Comparison of ENCODE assay signal across 8 cellular contexts in the genomic region with DNA sequence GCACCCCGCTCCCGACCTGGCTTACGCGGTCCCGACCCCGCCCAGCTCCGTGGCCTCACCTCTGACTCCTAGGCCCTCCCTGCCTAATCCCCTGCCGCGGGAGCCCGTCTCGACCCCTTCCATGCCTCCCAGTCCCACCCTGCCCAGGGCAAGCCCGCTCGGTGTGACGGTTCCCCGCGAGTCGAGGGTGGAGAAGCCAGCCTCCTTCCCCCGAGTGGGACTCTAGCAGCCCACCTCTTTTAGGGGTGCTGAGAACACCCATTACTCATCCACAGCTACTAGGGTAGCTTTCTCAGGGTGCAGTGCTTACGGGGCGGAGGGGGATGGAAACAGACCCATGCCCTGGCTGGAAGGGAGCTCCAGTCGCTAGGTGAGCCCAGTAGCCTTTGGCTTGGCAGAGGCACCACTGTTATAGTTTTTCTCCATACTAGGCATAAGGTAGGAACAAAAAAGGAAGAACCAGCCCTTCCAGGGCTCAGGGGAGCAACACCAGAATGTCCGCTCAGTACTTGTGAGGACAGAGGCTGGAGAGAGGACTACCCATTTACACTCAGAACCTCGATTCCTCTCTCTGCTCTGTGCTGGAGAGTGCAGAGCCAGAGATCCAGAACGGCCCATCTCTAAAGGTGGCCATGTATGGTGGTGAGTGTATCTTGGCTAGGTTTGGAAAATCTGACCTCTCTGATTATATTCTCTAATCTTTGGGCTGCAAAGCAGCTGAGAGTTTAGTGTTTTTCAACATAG. TPM values are rescaled to one million over a fixed set of nuclear protein-coding genes. Genes with fewer than 3 reads are reported as not detected.
DNase-seq lines count a peak whose midpoint lies in the region; ATAC-seq and TF ChIP-seq lines count a peak whose summit lies in the region.

No MANE protein-coding gene starts in this region.

- POLR2A ChIA-PET in CD4-positive, alpha-beta memory T cell (lab: Charles Lee; ENCODE audit: partially characterized antibody), result interaction anchor here (0.9 to 13.9 kb wide), 13 partner anchors 9 to 376 kb away, joined by 3 to 402 read pairs (median 10); a partner anchor contains a TSS

- WGBS in psoas muscle, 3 donors, result 4 to 5% (median 4%) methylated on average over 18 to 24 of the region's 24 CpGs

- peak overlapping the region; percentile 85 to 96 (median 89) for H3K4me3 Mint-ChIP-seq in CD4-positive, alpha-beta memory T cell
- peak overlapping the region; percentile 85 for H3K4me3 Mint-ChIP-seq in activated naive CD4-positive, alpha-beta T cell treated with anti-CD3 and anti-CD28 coated beads, Interleukin-2, amount 10 ng/mL, durations not matched to agents 7 days and 5 days

- peak overlapping the region; percentile 85 to 100 (median 92) for H3K27ac Mint-ChIP-seq in CD4-positive, alpha-beta memory T cell
- peak overlapping the region; percentile 84 for H3K27ac Mint-ChIP-seq in activated naive CD4-positive, alpha-beta T cell treated with anti-CD3 and anti-CD28 coated beads, Interleukin-2, amount 10 ng/mL, durations not matched to agents 7 days and 5 days

- ATAC-seq in HG03442 (IDR thresholded peaks at IDR 0.05; ENCODE audit: unreplicated experiment) (peak; percentile 5), psoas muscle (no peak), HG03025 (IDR thresholded peaks at IDR 0.05; ENCODE audit: low FRiP score, unreplicated experiment) (no peak)

- H3K27ac ChIP-seq in CD4-positive, alpha-beta memory T cell (ENCODE audit: low read depth, low read length), result peak overlapping the region; percentile 78
- peak overlapping the region; percentile 96 for H3K27ac ChIP-seq in left ventricle myocardium inferior (replicated peaks)
- peak overlapping the region; percentile 77 for H3K27ac ChIP-seq in psoas muscle

- peaks cover 6 to 13% of the 10 kb centered on the region in 2 donors for H3K27me3 Mint-ChIP-seq in CD4-positive, alpha-beta memory T cell
- H3K27me3 Mint-ChIP-seq in activated naive CD4-positive, alpha-beta T cell treated with anti-CD3 and anti-CD28 coated beads, Interleukin-2, amount 10 ng/mL, durations not matched to agents 7 days and 5 days, result peaks cover 13% of the 10 kb centered on the region

- TF ChIP-seq CTCF in left ventricle myocardium inferior (IDR thresholded peaks at IDR 0.05; ENCODE audit: borderline replicate concordance), result no peak
- TF ChIP-seq CTCF in psoas muscle (IDR thresholded peaks at IDR 0.05), result no peak

- H3K9me3 Mint-ChIP-seq in CD4-positive, alpha-beta memory T cell, result peaks cover 0 to 14% (median 7%) of the 10 kb centered on the region in 8 donors
- peaks cover 2% of the 10 kb centered on the region for H3K9me3 Mint-ChIP-seq in activated naive CD4-positive, alpha-beta T cell treated with anti-CD3 and anti-CD28 coated beads, Interleukin-2, amount 10 ng/mL, durations not matched to agents 7 days and 5 days

- H3K4me3 ChIP-seq in CD4-positive, alpha-beta memory T cell (ENCODE audit: low read length in 2 of 2), result peak overlapping the region; percentile 57 to 89
- peak overlapping the region; percentile 97 for H3K4me3 ChIP-seq in left ventricle myocardium inferior
- peak overlapping the region; percentile 92 for H3K4me3 ChIP-seq in psoas muscle

- DNase-seq in CD4-positive, alpha-beta memory T cell, result peak in 1 of 5 donors; percentile 69
- DNase-seq in activated naive CD4-positive, alpha-beta T cell treated with anti-CD3 and anti-CD28 coated beads, Interleukin-2, amount 10 ng/mL, durations not matched to agents 7 days and 5 days, result no peak
- DNase-seq in left ventricle myocardium inferior (peak; percentile 44), psoas muscle (peak; percentile 51 to 76), NCI-H2081 (lab: John Stamatoyannopoulos, UW) (no peak), SHP77 (lab: John Stamatoyannopoulos, UW) (no peak)

- CTCF ChIA-PET in CD4-positive, alpha-beta memory T cell (lab: Charles Lee; ENCODE audit: partially characterized antibody), result interaction anchor here (1.0 to 2.9 kb wide), 9 partner anchors 11 to 90 kb away, joined by 3 to 14 read pairs (median 4); a partner anchor contains a TSS
- CTCF ChIA-PET in activated naive CD4-positive, alpha-beta T cell treated with anti-CD3 and anti-CD28 coated beads, Interleukin-2, amount 10 ng/mL, durations not matched to agents 7 days and 5 days (lab: Charles Lee), result interaction anchor here (1.1 to 3.1 kb wide), 7 partner anchors 10 to 47 kb away, joined by 3 to 21 read pairs (median 5); a partner anchor contains a TSS

- no peaks in the 10 kb centered on the region for H3K9me3 ChIP-seq in CD4-positive, alpha-beta memory T cell (ENCODE audit: control insufficient read depth in 1 of 2, low read length in 2 of 2)
- no peaks in the 10 kb centered on the region for H3K9me3 ChIP-seq in left ventricle myocardium inferior (replicated peaks)
- H3K9me3 ChIP-seq in psoas muscle, result no peaks in the 10 kb centered on the region

- peaks cover 12 to 43% of the 10 kb centered on the region in 2 donors for H3K36me3 Mint-ChIP-seq in CD4-positive, alpha-beta memory T cell
- H3K36me3 Mint-ChIP-seq in activated naive CD4-positive, alpha-beta T cell treated with anti-CD3 and anti-CD28 coated beads, Interleukin-2, amount 10 ng/mL, durations not matched to agents 7 days and 5 days, result peaks cover 26% of the 10 kb centered on the region

- H3K4me1 Mint-ChIP-seq in CD4-positive, alpha-beta memory T cell, result peaks cover 14 to 28% (median 20%) of the 10 kb centered on the region in 4 donors
- peaks cover 27% of the 10 kb centered on the region for H3K4me1 Mint-ChIP-seq in activated naive CD4-positive, alpha-beta T cell treated with anti-CD3 and anti-CD28 coated beads, Interleukin-2, amount 10 ng/mL, durations not matched to agents 7 days and 5 days

- H3K4me1 ChIP-seq in CD4-positive, alpha-beta memory T cell (ENCODE audit: insufficient read depth, low read length), result peaks cover 14% of the 10 kb centered on the region
- H3K4me1 ChIP-seq in left ventricle myocardium inferior (peaks cover 29% of the 10 kb centered on the region), psoas muscle (peaks cover 15% of the 10 kb centered on the region)

- intact Hi-C loops in CD4-positive, alpha-beta memory T cell (cut with micrococcal nuclease), result loop anchor here (1.0 kb wide), 2 partner anchors 19 to 29 kb away; a partner anchor contains a TSS
- intact Hi-C loops in left ventricle myocardium inferior (cut with micrococcal nuclease), result no loop called here
- intact Hi-C loops in psoas muscle (cut with DNase I), result loop anchor here in 1 of 2 donors (2.0 kb wide), 1 partner anchor 19 kb away; a partner anchor contains a TSS

- H3K27me3 ChIP-seq in CD4-positive, alpha-beta memory T cell (ENCODE audit: insufficient read depth, low read length), result no peaks in the 10 kb centered on the region
- H3K27me3 ChIP-seq in left ventricle myocardium inferior (ENCODE audit: low read depth) (no peaks in the 10 kb centered on the region), psoas muscle (ENCODE audit: insufficient read depth in 3 of 3, low read length in 2 of 3) (no peaks in the 10 kb centered on the region)

- peaks cover 10% of the 10 kb centered on the region for H3K36me3 ChIP-seq in CD4-positive, alpha-beta memory T cell (ENCODE audit: insufficient read depth, low read length)
- H3K36me3 ChIP-seq in left ventricle myocardium inferior, result peaks cover 35% of the 10 kb centered on the region
- peaks cover 0 to 40% of the 10 kb centered on the region in 2 donors for H3K36me3 ChIP-seq in psoas muscle (ENCODE audit: insufficient read depth in 1 of 2, low read depth in 1 of 2)

RNA-seq across cellular contexts. Expression of a gene that starts 0.6 kb away (rescaled TPM):
- total RNA-seq in CD4-positive, alpha-beta memory T cell, result 10 to 100 TPM; 12.2 to 14.9 TPM
- 1 to 10 TPM; 7.4 to 9.3 TPM for polyA plus RNA-seq in CD4-positive, alpha-beta memory T cell
- 10.0 TPM for total RNA-seq in left ventricle myocardium inferior
- 1 to 10 TPM; 5.5 to 8.6 (median 7.6) TPM for total RNA-seq in psoas muscle
- 1 to 10 TPM; 3.6 to 5.3 (median 5.0) TPM for polyA plus RNA-seq in psoas muscle

RNA-seq across cellular contexts. Expression of a gene that starts 19.3 kb away (rescaled TPM):
- total RNA-seq in CD4-positive, alpha-beta memory T cell, result 10 to 100 TPM; 97.3 to 99.8 TPM
- polyA plus RNA-seq in CD4-positive, alpha-beta memory T cell, result 10 to 100 TPM; 25.6 to 34.5 TPM
- total RNA-seq in left ventricle myocardium inferior, result 31.4 TPM
- 10 to 100 TPM; 32.3 to 50.4 (median 41.5) TPM for total RNA-seq in psoas muscle
- polyA plus RNA-seq in psoas muscle, result 10 to 100 TPM; 29.4 to 43.2 (median 35.8) TPM

RNA-seq across cellular contexts. Expression of a gene that starts 19.4 kb away (rescaled TPM):
- 100 to 1,000 TPM; 269 to 296 TPM for total RNA-seq in CD4-positive, alpha-beta memory T cell
- 100 to 1,000 TPM; 877 to 958 TPM for polyA plus RNA-seq in CD4-positive, alpha-beta memory T cell
- total RNA-seq in left ventricle myocardium inferior (354 TPM), psoas muscle (100 to 1,000 TPM; 186 to 304 (median 236) TPM)
- 100 to 1,000 TPM; 259 to 396 (median 306) TPM for polyA plus RNA-seq in psoas muscle

RNA-seq across cellular contexts. Expression of a gene that starts 26.3 kb away (rescaled TPM):
- under 1 TPM; 0.33 to 0.81 TPM for total RNA-seq in CD4-positive, alpha-beta memory T cell
- under 1 TPM; 0.35 to 0.67 TPM for polyA plus RNA-seq in CD4-positive, alpha-beta memory T cell
- total RNA-seq in left ventricle myocardium inferior (18.4 TPM), psoas muscle (10 to 100 TPM in 1 of 4 donors, 1 to 10 TPM in 3; 6.1 to 14.3 (median 7.9) TPM)
- polyA plus RNA-seq in psoas muscle, result 1 to 10 TPM; 4.9 to 7.3 (median 4.9) TPM

RNA-seq across cellular contexts. Expression of a gene that starts 34.5 kb away (rescaled TPM):
- 1 to 10 TPM; 6.0 to 8.6 TPM for total RNA-seq in CD4-positive, alpha-beta memory T cell
- polyA plus RNA-seq in CD4-positive, alpha-beta memory T cell, result 1 to 10 TPM; 6.3 to 8.2 TPM
- total RNA-seq in left ventricle myocardium inferior (2.9 TPM), psoas muscle (1 to 10 TPM; 1.5 to 4.5 (median 2.4) TPM)
- polyA plus RNA-seq in psoas muscle, result 1 to 10 TPM; 1.8 to 5.8 (median 2.9) TPM

Comparison
In these comparisons a context has a peak if more than half of its experiments do, and no peak if none do; other contexts are left out.
1. DNase-seq: peak in left ventricle myocardium inferior (single experiment) and psoas muscle (2 of 2); none in activated naive CD4-positive, alpha-beta T cell treated with anti-CD3 and anti-CD28 coated beads, Interleukin-2, amount 10 ng/mL, durations not matched to agents 7 days and 5 days (single experiment), NCI-H2081 (0 of 2) and SHP77 (0 of 2).
2. Peak in every context shown above with its lines, with median percentiles within 50 percentile points of each other: H3K27ac ChIP-seq and H3K4me3 ChIP-seq.